ENCODE assay signal across 1 cellular context in the genomic region with DNA sequence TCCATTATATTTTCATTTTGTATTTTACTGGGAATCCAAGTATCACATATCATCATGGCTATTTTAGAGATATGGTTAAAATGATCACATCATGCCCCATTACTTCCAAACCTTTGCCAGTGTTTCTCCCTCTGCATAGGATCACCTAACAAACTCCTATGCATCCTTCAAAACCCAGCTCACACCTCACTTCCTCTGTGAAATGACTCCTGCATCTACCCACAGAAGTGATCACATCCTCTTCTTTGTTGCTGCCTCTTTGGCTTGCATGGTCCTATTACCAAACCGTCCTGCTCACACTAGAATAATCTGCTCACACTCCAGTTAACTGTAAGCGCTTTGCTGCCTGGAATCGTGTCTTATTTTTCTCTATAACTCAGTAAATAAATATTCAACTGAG.
TF ChIP-seq lines count a peak whose summit lies in the region.

No MANE protein-coding gene starts in this region.

TF ChIP-seq in GM12878, 131 proteins besides CTCF, POLR2A, EP300 and RAD21:
- no peak for TF ChIP-seq NFIC (IDR thresholded peaks at IDR 0.05; ENCODE audit: low read depth, low read length)
- TF ChIP-seq, protein P1, sequence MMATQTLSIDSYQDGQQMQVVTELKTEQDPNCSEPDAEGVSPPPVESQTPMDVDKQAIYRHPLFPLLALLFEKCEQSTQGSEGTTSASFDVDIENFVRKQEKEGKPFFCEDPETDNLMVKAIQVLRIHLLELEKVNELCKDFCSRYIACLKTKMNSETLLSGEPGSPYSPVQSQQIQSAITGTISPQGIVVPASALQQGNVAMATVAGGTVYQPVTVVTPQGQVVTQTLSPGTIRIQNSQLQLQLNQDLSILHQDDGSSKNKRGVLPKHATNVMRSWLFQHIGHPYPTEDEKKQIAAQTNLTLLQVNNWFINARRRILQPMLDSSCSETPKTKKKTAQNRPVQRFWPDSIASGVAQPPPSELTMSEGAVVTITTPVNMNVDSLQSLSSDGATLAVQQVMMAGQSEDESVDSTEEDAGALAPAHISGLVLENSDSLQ (IDR thresholded peaks at IDR 0.05) = no peak
- TF ChIP-seq IRF4 (IDR thresholded peaks at IDR 0.05; ENCODE audit: low read depth, low read length) = peak; percentile 61; the same call in 1 of the 2 replicates
- peak; percentile 74; the same call in 1 of the 2 replicates for TF ChIP-seq SPI1 (IDR thresholded peaks at IDR 0.05; ENCODE audit: borderline replicate concordance, insufficient read depth, low read depth, low read length)
- TF ChIP-seq RUNX3 (IDR thresholded peaks at IDR 0.05; ENCODE audit: low read length) = peak; percentile 47; the same call in 1 of the 2 replicates
- TF ChIP-seq SIX5 (IDR thresholded peaks at IDR 0.05; ENCODE audit: low read depth, low read length, severe bottlenecking) = no peak
- TF ChIP-seq TBL1XR1 (IDR thresholded peaks at IDR 0.05; ENCODE audit: low read depth, low read length) = no peak
